9 cellular contexts compared by ENCODE assay signal in the genomic region with DNA sequence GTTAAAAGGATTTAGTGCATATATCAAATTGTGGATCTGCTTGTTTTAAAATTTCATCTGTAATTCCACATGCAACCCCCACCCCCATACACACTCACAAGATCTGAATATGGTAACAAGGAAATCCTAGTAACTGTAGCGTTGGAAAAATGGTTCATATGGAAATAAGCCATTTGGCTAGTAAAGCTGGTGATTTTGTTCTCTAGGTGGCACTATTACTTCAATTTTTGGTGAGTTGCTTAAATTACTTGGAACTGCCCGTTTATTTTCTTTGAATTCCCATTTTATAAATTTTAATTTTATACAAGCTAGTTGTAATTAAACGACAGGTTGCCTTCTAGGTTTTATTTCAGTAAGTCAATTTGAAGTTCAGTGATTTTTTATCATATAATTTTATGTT. TPM values are rescaled to one million over a fixed set of nuclear protein-coding genes. Genes with fewer than 3 reads are reported as not detected.
DNase-seq lines count a peak whose midpoint lies in the region; ATAC-seq and TF ChIP-seq lines count a peak whose summit lies in the region.
"Had no signal": no experiment of that assay in that cellular context is flagged by ENCODE, and none has a peak within 500 bp of the region (broad histone marks: within the 10 kb centered on the region; RNA-seq: fewer than 3 reads in every experiment).

No MANE protein-coding gene starts in this region.

- POLR2A ChIA-PET in BJ (lab: Charles Lee) = interaction anchor here (0.6 kb wide), 1 partner anchor 260 kb away, joined by 6 read pairs; no protein-coding TSS in a partner anchor

- DNase-seq in BJ (ENCODE audit: low read depth) = no peak
- peak; percentile 57 for DNase-seq in H4 (ENCODE audit: low spot score)
- peak; percentile 58 for DNase-seq in RKO (ENCODE audit: low spot score)
- no peak for DNase-seq in foreskin keratinocyte
- no peak for DNase-seq in H7
- no peak for DNase-seq in sciatic nerve (ENCODE audit: low spot score)
- no peak for DNase-seq in ascending aorta (ENCODE audit: low spot score in 2 of 2)
- DNase-seq: activated CD4-positive, CD25-positive, alpha-beta regulatory T cell had no signal

- no peaks in the 10 kb centered on the region for H3K9me3 ChIP-seq in ascending aorta

- H3K27ac ChIP-seq in foreskin keratinocyte (no peak overlapping the region), ascending aorta (no peak overlapping the region)

- ATAC-seq in foreskin keratinocyte (no peak), sciatic nerve (no peak), esophagus mucosa (no peak)

- H3K4me3 ChIP-seq in BJ (ENCODE audit: low read depth, low read length) (no peak overlapping the region), H7 (ENCODE audit: insufficient read depth, low read depth, low read length) (no peak overlapping the region), ascending aorta (no peak overlapping the region)

- no peaks in the 10 kb centered on the region for H3K36me3 ChIP-seq in BJ (ENCODE audit: control insufficient read depth, insufficient read depth, low read length)
- no peaks in the 10 kb centered on the region for H3K36me3 ChIP-seq in H7 (replicated peaks; ENCODE audit: control insufficient read depth, insufficient read depth, low read length)
- H3K36me3 ChIP-seq in ascending aorta = no peaks in the 10 kb centered on the region

- peaks cover 3% of the 10 kb centered on the region for H3K4me1 ChIP-seq in foreskin keratinocyte
- H3K4me1 ChIP-seq in ascending aorta = peaks cover 0 to 13% of the 10 kb centered on the region in 2 donors

- H3K27me3 ChIP-seq in BJ (ENCODE audit: control insufficient read depth, insufficient read depth, low read length) = no peaks in the 10 kb centered on the region
- H3K27me3 ChIP-seq in foreskin keratinocyte = peaks cover 52% of the 10 kb centered on the region
- peaks cover 9% of the 10 kb centered on the region for H3K27me3 ChIP-seq in H7 (ENCODE audit: control insufficient read depth, insufficient read depth, low read length)
- no peaks in the 10 kb centered on the region for H3K27me3 ChIP-seq in ascending aorta

- CTCF ChIA-PET in BJ (lab: Yijun Ruan, JAX) = no interaction called here

- intact Hi-C loops in sciatic nerve (cut with DNase I) (no loop called here), ascending aorta (cut with DNase I) (loop anchor here (5.0 kb wide), 2 partner anchors 412 to 1637 kb away; a partner anchor contains a TSS)

- 0 out of 2 replicates have a peak, but pooled peaks have one; percentile 14 for TF ChIP-seq CTCF in BJ (IDR thresholded peaks at IDR 0.05; ENCODE audit: insufficient read depth, low read depth, low read length)
- TF ChIP-seq CTCF in foreskin keratinocyte (conservative IDR thresholded peaks at IDR 0.05) = peak; percentile 68
- peak in 1 of 3 experiments; percentile 36 for TF ChIP-seq CTCF in ascending aorta (IDR thresholded peaks at IDR 0.05)

RNA-seq across cellular contexts. Expression of a gene that starts 5.3 kb away (rescaled TPM):
- 47.4 and 62.6 TPM in 2 replicates for polyA plus RNA-seq in BJ (2011; rRNA removed)
- 40.8 and 46.9 TPM in 2 replicates for polyA minus RNA-seq in BJ (2011; rRNA and poly(A)+ RNA removed)
- total RNA-seq in H4 (2014; rRNA removed; shearing (Covaris generic)) = 10.6 and 16.1 TPM in 2 replicates
- 0.04 TPM in 1 of 2 replicates, not detected in the other for total RNA-seq in foreskin keratinocyte
- polyA plus RNA-seq in foreskin keratinocyte = 0.01 TPM in 1 of 2 replicates, not detected in the other
- 2.2 and 2.9 TPM in 2 replicates for total RNA-seq in H7 (2014; rRNA removed; shearing (Covaris generic))
- total RNA-seq in sciatic nerve = 0.18 TPM
- 0.92 TPM for total RNA-seq in esophagus mucosa
- 4.7 TPM for total RNA-seq in ascending aorta

Comparison
In these comparisons a context has a peak if more than half of its experiments do, and no peak if none do; other contexts are left out.
1. DNase-seq: peak in H4 (single experiment) and RKO (single experiment); none in BJ (single experiment), foreskin keratinocyte (0 of 2), H7 (single experiment), sciatic nerve (single experiment) and ascending aorta (0 of 2).